ENCODE assay signal across 25 cellular contexts in genomic region chr20:32237419-32237818, GRCh38. TPM values are rescaled to one million over a fixed set of nuclear protein-coding genes. Genes with fewer than 3 reads are reported as not detected.
DNase-seq lines count a peak whose midpoint lies in the region; ATAC-seq and TF ChIP-seq lines count a peak whose summit lies in the region.
"Had no signal": no experiment of that assay in that cellular context is flagged by ENCODE, and none has a peak within 500 bp of the region (broad histone marks: within the 10 kb centered on the region; RNA-seq: fewer than 3 reads in every experiment).

No MANE protein-coding gene starts in this region.

- H3K4me1 ChIP-seq in CD8-positive, alpha-beta T cell (ENCODE audit: insufficient read depth, low read length): peaks cover 5% of the 10 kb centered on the region
- H3K4me1 ChIP-seq in Panc1 (ENCODE audit: control insufficient read depth, insufficient read depth, low read length): peaks cover 6% of the 10 kb centered on the region; the same call in 1 of the 2 replicates
- H3K4me1 ChIP-seq in spleen: peaks cover 2 to 28% (median 11%) of the 10 kb centered on the region in 6 donors
- H3K4me1 ChIP-seq: tibial artery had no signal

- no peaks in the 10 kb centered on the region for H3K9me3 ChIP-seq in CD8-positive, alpha-beta T cell (ENCODE audit: low read length)
- H3K9me3 ChIP-seq in Panc1 (ENCODE audit: control insufficient read depth, insufficient read depth, low read depth, low read length): no peaks in the 10 kb centered on the region
- H3K9me3 ChIP-seq in spleen: no peaks in the 10 kb centered on the region
- H3K9me3 ChIP-seq: tibial artery had no signal

- no peak for ATAC-seq in CD8-positive, alpha-beta T cell
- 0 out of 2 replicates have a peak, but pooled peaks have one; percentile 37 for ATAC-seq in Panc1
- ATAC-seq in HG03457 (IDR thresholded peaks at IDR 0.05; ENCODE audit: unreplicated experiment): no peak
- ATAC-seq in HG02885 (IDR thresholded peaks at IDR 0.05; ENCODE audit: poor library complexity, unreplicated experiment): no peak
- ATAC-seq: activated CD4-positive, CD25-positive, alpha-beta regulatory T cell treated with anti-CD3 and anti-CD28 coated beads, Interleukin-2, amount 50 U/mL, for 24 hours; natural killer cell had no signal

- peaks cover 8% of the 10 kb centered on the region for H3K36me3 ChIP-seq in CD8-positive, alpha-beta T cell (ENCODE audit: insufficient read depth, low read length)
- H3K36me3 ChIP-seq in Panc1 (ENCODE audit: control insufficient read depth, insufficient read depth, low read length) (peaks cover 11% of the 10 kb centered on the region), spleen (peaks cover 0 to 52% (median 29%) of the 10 kb centered on the region in 6 donors)

- peaks cover 17% of the 10 kb centered on the region for H3K4me1 Mint-ChIP-seq in activated CD4-positive, alpha-beta T cell treated with anti-CD3 and anti-CD28 coated beads, Interleukin-2, amount 10 ng/mL, durations not matched to agents 7 days and 5 days
- peaks cover 3% of the 10 kb centered on the region for H3K4me1 Mint-ChIP-seq in CD8-positive, alpha-beta T cell (ENCODE audit: low read depth)
- H3K4me1 Mint-ChIP-seq in chondrocyte (ENCODE audit: low read depth): peaks cover 5% of the 10 kb centered on the region

- H3K27me3 Mint-ChIP-seq in activated CD4-positive, alpha-beta T cell treated with anti-CD3 and anti-CD28 coated beads, Interleukin-2, amount 10 ng/mL, durations not matched to agents 7 days and 5 days: no peaks in the 10 kb centered on the region
- no peaks in the 10 kb centered on the region for H3K27me3 Mint-ChIP-seq in CD8-positive, alpha-beta T cell (ENCODE audit: low read depth)
- no peaks in the 10 kb centered on the region for H3K27me3 Mint-ChIP-seq in chondrocyte (ENCODE audit: low read depth)
- H3K27me3 Mint-ChIP-seq: brain; CD8-positive, alpha-beta memory T cell had no signal

- POLR2A ChIA-PET in activated CD4-positive, alpha-beta T cell treated with anti-CD3 and anti-CD28 coated beads, Interleukin-2, amount 10 ng/mL, durations not matched to agents 7 days and 5 days (lab: Charles Lee): no interaction called here
- POLR2A ChIA-PET in CD8-positive, alpha-beta T cell (lab: Charles Lee): no interaction called here
- POLR2A ChIA-PET in Panc1 (lab: Charles Lee): no interaction called here

- TSS peak; percentile 83 for BruUV-seq in Panc1 (replicated peaks; lab: Mats Ljungman, UMichigan)

- no peak for DNase-seq in activated CD4-positive, alpha-beta T cell treated with anti-CD3 and anti-CD28 coated beads, Interleukin-2, amount 10 ng/mL, durations not matched to agents 7 days and 5 days
- DNase-seq in activated CD4-positive, alpha-beta T cell treated with anti-CD3 and anti-CD28 coated beads, Interleukin-2, amount 50 U/mL, for 48 hours: no peak
- DNase-seq in CD8-positive, alpha-beta T cell: no peak
- DNase-seq in Panc1 (ENCODE audit: low read depth, low spot score) (no peak), chondrocyte (ENCODE audit: low spot score) (peak; percentile 49), spleen (no peak)
- DNase-seq: CD8-positive, alpha-beta memory T cell; erythroblast; islet precursor cell; MM.1S; natural killer cell; NCI-H1417 treated with DMSO at 0.1 percent for 48 hours; NCI-H2081 treated with DMSO at 0.1 percent for 48 hours; NCI-H345; NCI-H774; retina; small intestine; stimulated activated CD4-positive, alpha-beta T cell treated with anti-CD3 and anti-CD28 coated beads, Interleukin-1b, Interleukin-23, amount 100 ng/mL, for 48 hours; tibial artery had no signal

- WGBS in spleen, 5 donors: 89 to 95% (median 92%) methylated on average over 6 of the region's 6 CpGs

- CTCF ChIA-PET in activated CD4-positive, alpha-beta T cell treated with anti-CD3 and anti-CD28 coated beads, Interleukin-2, amount 10 ng/mL, durations not matched to agents 7 days and 5 days (lab: Charles Lee): interaction anchor here (0.6 to 1.7 kb wide), 2 partner anchors 123 to 206 kb away, joined by 3 read pairs; no protein-coding TSS in a partner anchor
- CTCF ChIA-PET in CD8-positive, alpha-beta T cell (lab: Charles Lee): interaction anchor here (1.4 kb wide), 1 partner anchor 124 kb away, joined by 3 read pairs; no protein-coding TSS in a partner anchor
- CTCF ChIA-PET in Panc1 (lab: Charles Lee): no interaction called here

- H3K9me3 Mint-ChIP-seq in activated CD4-positive, alpha-beta T cell treated with anti-CD3 and anti-CD28 coated beads, Interleukin-2, amount 10 ng/mL, durations not matched to agents 7 days and 5 days: no peaks in the 10 kb centered on the region
- H3K9me3 Mint-ChIP-seq in CD8-positive, alpha-beta T cell: no peaks in the 10 kb centered on the region
- no peaks in the 10 kb centered on the region for H3K9me3 Mint-ChIP-seq in chondrocyte (ENCODE audit: low read depth)
- H3K9me3 Mint-ChIP-seq: brain; CD8-positive, alpha-beta memory T cell; natural killer cell had no signal

- TF ChIP-seq POLR2A in spleen (IDR thresholded peaks at IDR 0.05): no peak

- intact Hi-C loops in CD8-positive, alpha-beta T cell (cut with DNase I, micrococcal nuclease): no loop called here
- intact Hi-C loops in Panc1 (cut with micrococcal nuclease; ENCODE audit: unreplicated experiment): no loop called here
- intact Hi-C loops in spleen (cut with DNase I; ENCODE audit: low total_unique reads): no loop called here

- in situ Hi-C loops in Panc1 (cut with HindIII; ENCODE audit: low pct_unique_long_range_greater_than_20kb, low sequenced_read_pairs): no loop called here

- no peak for TF ChIP-seq CTCF in CD8-positive, alpha-beta T cell (IDR thresholded peaks at IDR 0.05)
- TF ChIP-seq CTCF in Panc1 (IDR thresholded peaks at IDR 0.05) (no peak), chondrocyte (IDR thresholded peaks at IDR 0.05) (no peak), spleen (IDR thresholded peaks at IDR 0.05 in 8 of 11, conservative IDR thresholded peaks at IDR 0.05 in 3 of 11) (no peak)

- no peaks in the 10 kb centered on the region for H3K27me3 ChIP-seq in CD8-positive, alpha-beta T cell (ENCODE audit: insufficient read depth, low read length)
- H3K27me3 ChIP-seq in Panc1 (ENCODE audit: control insufficient read depth, insufficient read depth, low read length) (no peaks in the 10 kb centered on the region), spleen (replicated peaks in 1 of 7) (no peaks in the 10 kb centered on the region)

- H3K4me3 Mint-ChIP-seq in activated CD4-positive, alpha-beta T cell treated with anti-CD3 and anti-CD28 coated beads, Interleukin-2, amount 10 ng/mL, durations not matched to agents 7 days and 5 days: no peak overlapping the region
- no peak overlapping the region for H3K4me3 Mint-ChIP-seq in CD8-positive, alpha-beta T cell
- H3K4me3 Mint-ChIP-seq in chondrocyte (ENCODE audit: unreplicated experiment): no peak overlapping the region
- H3K4me3 Mint-ChIP-seq: brain; CD8-positive, alpha-beta memory T cell; natural killer cell had no signal

- H3K27ac Mint-ChIP-seq in activated CD4-positive, alpha-beta T cell treated with anti-CD3 and anti-CD28 coated beads, Interleukin-2, amount 10 ng/mL, durations not matched to agents 7 days and 5 days: peak overlapping the region; percentile 0
- peak overlapping the region; percentile 45 for H3K27ac Mint-ChIP-seq in CD8-positive, alpha-beta T cell
- no peak overlapping the region for H3K27ac Mint-ChIP-seq in chondrocyte (ENCODE audit: unreplicated experiment)
- H3K27ac Mint-ChIP-seq: natural killer cell had no signal

- H3K27ac ChIP-seq in CD8-positive, alpha-beta T cell (ENCODE audit: low read depth, low read length): no peak overlapping the region
- H3K27ac ChIP-seq in Panc1 (ENCODE audit: low read length) (no peak overlapping the region), spleen (no peak overlapping the region)
- H3K27ac ChIP-seq: RWPE1, SK-N-MC, tibial artery had no signal

- H3K4me3 ChIP-seq in CD8-positive, alpha-beta T cell (ENCODE audit: low read depth, low read length): no peak overlapping the region
- H3K4me3 ChIP-seq in Panc1 (ENCODE audit: low read depth in 2 of 2, low read length in 2 of 2) (no peak overlapping the region), spleen (no peak overlapping the region)
- H3K4me3 ChIP-seq: SK-N-MC, tibial artery had no signal

- peaks cover 36% of the 10 kb centered on the region for H3K36me3 Mint-ChIP-seq in activated CD4-positive, alpha-beta T cell treated with anti-CD3 and anti-CD28 coated beads, Interleukin-2, amount 10 ng/mL, durations not matched to agents 7 days and 5 days (ENCODE audit: low read depth)
- H3K36me3 Mint-ChIP-seq in CD8-positive, alpha-beta T cell: peaks cover 40% of the 10 kb centered on the region
- peaks cover 40% of the 10 kb centered on the region for H3K36me3 Mint-ChIP-seq in chondrocyte (ENCODE audit: low read depth)
- H3K36me3 Mint-ChIP-seq: natural killer cell had no signal

RNA-seq across cellular contexts. Expression of gene POFUT1, which starts 29.7 kb away (rescaled TPM):
- total RNA-seq in activated CD4-positive, alpha-beta T cell treated with anti-CD3 and anti-CD28 coated beads, Interleukin-2, amount 10 ng/mL, durations not matched to agents 7 days and 5 days: 10 to 100 TPM; 26.5 to 27.1 TPM
- total RNA-seq in CD8-positive, alpha-beta T cell: 1 to 10 TPM; 5.1 to 6.3 TPM
- total RNA-seq in Panc1 (2021; ENCODE audit: unreplicated experiment) (138 TPM), chondrocyte (61.6 to 68.3 TPM (median 66.4 TPM) in 3 replicates), spleen (10 to 100 TPM; 19.5 to 26.3 (median 21.5) TPM)
- polyA plus RNA-seq in Panc1 (2012; ENCODE audit: insufficient read length): 109 TPM
- 1 to 10 TPM; 3.8 to 7.5 (median 4.7) TPM for polyA plus RNA-seq in spleen

RNA-seq across cellular contexts. Expression of gene PLAGL2, which starts 29.9 kb away (rescaled TPM):
- total RNA-seq in activated CD4-positive, alpha-beta T cell treated with anti-CD3 and anti-CD28 coated beads, Interleukin-2, amount 10 ng/mL, durations not matched to agents 7 days and 5 days: 10 to 100 TPM; 22.8 to 25.6 TPM
- 10 to 100 TPM; 15.8 to 16.9 TPM for total RNA-seq in CD8-positive, alpha-beta T cell
- 40.6 TPM for total RNA-seq in Panc1 (2021; ENCODE audit: unreplicated experiment)
- 18.8 TPM for polyA plus RNA-seq in Panc1 (2012; ENCODE audit: insufficient read length)
- 9.1 to 16.9 TPM (median 16.4 TPM) in 3 replicates for total RNA-seq in chondrocyte
- total RNA-seq in spleen: 10 to 100 TPM; 11.9 to 16.6 (median 12.5) TPM
- polyA plus RNA-seq in spleen: 1 to 10 TPM; 2.2 to 4.0 (median 2.2) TPM

RNA-seq across cellular contexts. Expression of gene KIF3B, which starts 40.0 kb away (rescaled TPM):
- total RNA-seq in activated CD4-positive, alpha-beta T cell treated with anti-CD3 and anti-CD28 coated beads, Interleukin-2, amount 10 ng/mL, durations not matched to agents 7 days and 5 days: 10 to 100 TPM; 16.1 to 16.9 TPM
- 1 to 10 TPM; 7.1 to 8.1 TPM for total RNA-seq in CD8-positive, alpha-beta T cell
- 67.8 TPM for total RNA-seq in Panc1 (2021; ENCODE audit: unreplicated experiment)
- 46.6 TPM for polyA plus RNA-seq in Panc1 (2012; ENCODE audit: insufficient read length)
- 34.2 to 36.1 TPM (median 35.5 TPM) in 3 replicates for total RNA-seq in chondrocyte
- 10 to 100 TPM; 19.2 to 25.9 (median 23.9) TPM for total RNA-seq in spleen
- polyA plus RNA-seq in spleen: 1 to 10 TPM; 3.8 to 7.3 (median 4.7) TPM
